35 cellular contexts compared by ENCODE assay signal in genomic region chr2:49251251-49251650, GRCh38.
"Had no signal": no experiment of that assay in that cellular context is flagged by ENCODE, and none has a peak within 500 bp of the region (broad histone marks: within the 10 kb centered on the region; RNA-seq: fewer than 3 reads in every experiment).

No MANE protein-coding gene starts in this region.

- H3K4me1 ChIP-seq: adrenal gland, breast epithelium, foreskin keratinocyte, gastrocnemius medialis had no signal

- ATAC-seq: activated CD4-positive, alpha-beta T cell treated with anti-CD3 and anti-CD28 coated beads for 36 hours; activated CD8-positive, alpha-beta memory T cell treated with anti-CD3 and anti-CD28 coated beads, Interleukin-2, amount 10 ng/mL, durations not matched to agents 7 days and 5 days; activated CD8-positive, alpha-beta T cell treated with anti-CD3 and anti-CD28 coated beads, Interleukin-2, amount 10 ng/mL, durations not matched to agents 7 days and 5 days; activated naive CD8-positive, alpha-beta T cell treated with anti-CD3 and anti-CD28 coated beads, Interleukin-2, amount 50 U/mL, for 24 hours; foreskin keratinocyte; gastrocnemius medialis had no signal

- H3K4me1 Mint-ChIP-seq: activated CD4-positive, alpha-beta T cell treated with anti-CD3 and anti-CD28 coated beads for 36 hours; activated CD4-positive, alpha-beta T cell treated with anti-CD3 and anti-CD28 coated beads, Interleukin-2, amount 10 ng/mL, durations not matched to agents 24 days and 14 days; activated CD8-positive, alpha-beta memory T cell treated with anti-CD3 and anti-CD28 coated beads, Interleukin-2, amount 10 ng/mL, durations not matched to agents 7 days and 5 days; activated naive CD4-positive, alpha-beta T cell treated with anti-CD3 and anti-CD28 coated beads, Interleukin-2, amount 50 U/mL, for 24 hours; activated naive CD8-positive, alpha-beta T cell treated with anti-CD3 and anti-CD28 coated beads for 36 hours; activated naive CD8-positive, alpha-beta T cell treated with anti-CD3 and anti-CD28 coated beads, Interleukin-2, amount 50 U/mL, for 24 hours had no signal

- H3K27ac Mint-ChIP-seq: activated CD4-positive, alpha-beta memory T cell treated with anti-CD3 and anti-CD28 coated beads for 36 hours; activated CD4-positive, alpha-beta T cell treated with anti-CD3 and anti-CD28 coated beads for 36 hours; activated CD4-positive, alpha-beta T cell treated with anti-CD3 and anti-CD28 coated beads, Interleukin-2, amount 10 ng/mL, durations not matched to agents 24 days and 14 days; activated CD8-positive, alpha-beta memory T cell treated with anti-CD3 and anti-CD28 coated beads, Interleukin-2, amount 10 ng/mL, durations not matched to agents 7 days and 5 days; activated CD8-positive, alpha-beta T cell treated with anti-CD3 and anti-CD28 coated beads, Interleukin-2, amount 10 ng/mL, durations not matched to agents 7 days and 5 days; activated naive CD4-positive, alpha-beta T cell treated with anti-CD3 and anti-CD28 coated beads for 36 hours; activated naive CD4-positive, alpha-beta T cell treated with anti-CD3 and anti-CD28 coated beads, Interleukin-2, amount 50 U/mL, for 24 hours; activated naive CD8-positive, alpha-beta T cell treated with anti-CD3 and anti-CD28 coated beads for 36 hours; activated naive CD8-positive, alpha-beta T cell treated with anti-CD3 and anti-CD28 coated beads, Interleukin-2, amount 50 U/mL, for 24 hours; activated T-helper 1 cell treated with anti-CD3 and anti-CD28 coated beads, Interleukin-12 subunit alpha, Interleukin-12 subunit beta, Interleukin-2, Interleukin-4 antibody, amounts not matched to agents 30 ng/mL and 10 ng/mL and 1 ng/mL, durations not matched to agents 14 hours and 24 hours and 36 hours; activated T-helper 2 cell treated with anti-CD3 and anti-CD28 coated beads, Interferon-gamma antibody, Interleukin-2, Interleukin-4, amounts not matched to agents 10 μg/mL and 5 μg/mL and 100 μg/mL, durations not matched to agents 14 hours and 24 hours and 36 hours; brain; dendritic cell treated with granulocyte-macrophage colony-stimulating factor and Interleukin-4, amounts not matched to agents 40 ng/mL and 50 ng/mL, for 4 days had no signal

- H3K4me3 Mint-ChIP-seq: activated CD4-positive, alpha-beta memory T cell treated with anti-CD3 and anti-CD28 coated beads for 36 hours; activated CD4-positive, alpha-beta T cell treated with anti-CD3 and anti-CD28 coated beads for 36 hours; activated CD4-positive, alpha-beta T cell treated with anti-CD3 and anti-CD28 coated beads, Interleukin-2, amount 10 ng/mL, durations not matched to agents 24 days and 14 days; activated CD8-positive, alpha-beta memory T cell treated with anti-CD3 and anti-CD28 coated beads, Interleukin-2, amount 10 ng/mL, durations not matched to agents 7 days and 5 days; activated CD8-positive, alpha-beta T cell treated with anti-CD3 and anti-CD28 coated beads, Interleukin-2, amount 10 ng/mL, durations not matched to agents 7 days and 5 days; activated naive CD4-positive, alpha-beta T cell treated with anti-CD3 and anti-CD28 coated beads for 36 hours; activated naive CD4-positive, alpha-beta T cell treated with anti-CD3 and anti-CD28 coated beads, Interleukin-2, amount 50 U/mL, for 24 hours; activated naive CD8-positive, alpha-beta T cell treated with anti-CD3 and anti-CD28 coated beads for 36 hours; activated naive CD8-positive, alpha-beta T cell treated with anti-CD3 and anti-CD28 coated beads, Interleukin-2, amount 50 U/mL, for 24 hours; activated T-helper 1 cell treated with anti-CD3 and anti-CD28 coated beads, Interleukin-12 subunit alpha, Interleukin-12 subunit beta, Interleukin-2, Interleukin-4 antibody, amounts not matched to agents 30 ng/mL and 10 ng/mL and 1 ng/mL, durations not matched to agents 14 hours and 24 hours and 36 hours; brain; dendritic cell treated with granulocyte-macrophage colony-stimulating factor and Interleukin-4, amounts not matched to agents 40 ng/mL and 50 ng/mL, for 4 days had no signal

- H3K27me3 Mint-ChIP-seq: activated CD4-positive, alpha-beta memory T cell treated with anti-CD3 and anti-CD28 coated beads for 36 hours; activated CD4-positive, alpha-beta T cell treated with anti-CD3 and anti-CD28 coated beads for 36 hours; activated CD4-positive, alpha-beta T cell treated with anti-CD3 and anti-CD28 coated beads, Interleukin-2, amount 10 ng/mL, durations not matched to agents 24 days and 14 days; activated CD8-positive, alpha-beta memory T cell treated with anti-CD3 and anti-CD28 coated beads, Interleukin-2, amount 10 ng/mL, durations not matched to agents 7 days and 5 days; activated naive CD4-positive, alpha-beta T cell treated with anti-CD3 and anti-CD28 coated beads, Interleukin-2, amount 50 U/mL, for 24 hours; activated naive CD8-positive, alpha-beta T cell treated with anti-CD3 and anti-CD28 coated beads for 36 hours; activated naive CD8-positive, alpha-beta T cell treated with anti-CD3 and anti-CD28 coated beads, Interleukin-2, amount 50 U/mL, for 24 hours; brain; dendritic cell treated with granulocyte-macrophage colony-stimulating factor and Interleukin-4, amounts not matched to agents 40 ng/mL and 50 ng/mL, for 4 days had no signal

- H3K27me3 ChIP-seq: adrenal gland, breast epithelium, cardiac muscle cell, dorsolateral prefrontal cortex, esophagus muscularis mucosa, foreskin keratinocyte, gastrocnemius medialis had no signal

- H3K27ac ChIP-seq: adrenal gland, breast epithelium, cardiac muscle cell, coronary artery, dorsolateral prefrontal cortex, esophagus muscularis mucosa, foreskin keratinocyte, gastrocnemius medialis had no signal

- H3K4me3 ChIP-seq: adrenal gland, breast epithelium, cardiac muscle cell, coronary artery, dorsolateral prefrontal cortex, esophagus muscularis mucosa, gastrocnemius medialis had no signal

- H3K9me3 ChIP-seq: adrenal gland, breast epithelium, esophagus muscularis mucosa, gastrocnemius medialis had no signal

- H3K9me3 Mint-ChIP-seq: activated CD4-positive, alpha-beta T cell treated with anti-CD3 and anti-CD28 coated beads, Interleukin-2, amount 10 ng/mL, durations not matched to agents 24 days and 14 days; activated naive CD4-positive, alpha-beta T cell treated with anti-CD3 and anti-CD28 coated beads, Interleukin-2, amount 50 U/mL, for 24 hours; activated T-helper 2 cell treated with anti-CD3 and anti-CD28 coated beads, Interferon-gamma antibody, Interleukin-2, Interleukin-4, amounts not matched to agents 10 μg/mL and 5 μg/mL and 100 μg/mL, durations not matched to agents 14 hours and 24 hours and 36 hours; dendritic cell treated with granulocyte-macrophage colony-stimulating factor and Interleukin-4, amounts not matched to agents 40 ng/mL and 50 ng/mL, for 4 days had no signal

- H3K36me3 Mint-ChIP-seq: activated CD4-positive, alpha-beta memory T cell treated with anti-CD3 and anti-CD28 coated beads for 36 hours; activated CD8-positive, alpha-beta memory T cell treated with anti-CD3 and anti-CD28 coated beads, Interleukin-2, amount 10 ng/mL, durations not matched to agents 7 days and 5 days; activated naive CD4-positive, alpha-beta T cell treated with anti-CD3 and anti-CD28 coated beads, Interleukin-2, amount 50 U/mL, for 24 hours; activated naive CD8-positive, alpha-beta T cell treated with anti-CD3 and anti-CD28 coated beads for 36 hours; brain had no signal

- H3K36me3 ChIP-seq: adrenal gland, breast epithelium, cardiac muscle cell, esophagus muscularis mucosa, gastrocnemius medialis had no signal

- DNase-seq: activated CD4-positive, alpha-beta memory T cell treated with anti-CD3 and anti-CD28 coated beads for 36 hours; activated CD4-positive, alpha-beta T cell treated with anti-CD3 and anti-CD28 coated beads for 36 hours; activated CD4-positive, alpha-beta T cell treated with anti-CD3 and anti-CD28 coated beads, Interleukin-2, amount 10 ng/mL, durations not matched to agents 24 days and 14 days; activated CD4-positive, CD25-positive, alpha-beta regulatory T cell; activated CD4-positive, CD25-positive, alpha-beta regulatory T cell treated with anti-CD3 and anti-CD28 coated beads, Interleukin-2, amount 50 U/mL, for 72 hours; activated CD8-positive, alpha-beta memory T cell treated with anti-CD3 and anti-CD28 coated beads, Interleukin-2, amount 10 ng/mL, durations not matched to agents 7 days and 5 days; activated CD8-positive, alpha-beta memory T cell treated with anti-CD3 and anti-CD28 coated beads, Interleukin-2, amount 50 U/mL, for 4 hours; activated CD8-positive, alpha-beta T cell treated with anti-CD3 and anti-CD28 coated beads, Interleukin-2, amount 10 ng/mL, durations not matched to agents 7 days and 5 days; activated effector memory CD4-positive, alpha-beta T cell treated with anti-CD3 and anti-CD28 coated beads, Interleukin-2, amount 50 U/mL, for 16 hours; activated naive CD4-positive, alpha-beta T cell treated with anti-CD3 and anti-CD28 coated beads for 36 hours; activated naive CD8-positive, alpha-beta T cell treated with anti-CD3 and anti-CD28 coated beads for 36 hours; activated naive CD8-positive, alpha-beta T cell treated with anti-CD3 and anti-CD28 coated beads, Interleukin-2, amount 50 U/mL, for 24 hours; activated T-cell treated with anti-CD3 and anti-CD28 coated beads, Interleukin-2, amount 50 U/mL, for 1 hour; activated T-cell treated with anti-CD3 and anti-CD28 coated beads, Interleukin-2, amount 50 U/mL, for 48 hours; adrenal gland; amygdala; aorta; central memory CD4-positive, alpha-beta T cell; cerebellar nuclear complex; dorsolateral prefrontal cortex; effector memory CD4-positive, alpha-beta T cell; erythroblast; foreskin keratinocyte; gastrocnemius medialis; glutamatergic neuron; T-helper 2 cell had no signal
